ENCODE assay signal across 1 cellular context in the genomic region with DNA sequence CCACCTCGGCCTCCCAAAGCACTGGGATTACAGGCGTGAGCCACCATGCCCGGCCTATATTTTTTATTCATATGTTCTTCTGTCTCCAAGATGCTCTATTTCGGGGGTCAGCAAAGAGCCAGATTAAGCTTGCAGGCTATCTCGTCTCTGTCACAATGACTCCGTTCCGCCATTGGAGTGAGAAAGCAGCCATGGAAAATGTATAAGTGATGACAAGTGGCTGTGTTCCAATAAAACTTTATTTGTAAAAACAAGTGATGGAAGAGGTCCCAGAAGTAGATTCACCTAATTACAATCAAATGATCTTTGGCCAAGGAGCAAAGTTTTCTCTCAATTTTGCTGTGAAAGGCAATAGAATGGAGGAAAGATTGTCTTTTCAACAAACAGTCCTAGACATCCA.
TF ChIP-seq lines count a peak whose summit lies in the region.

No MANE protein-coding gene starts in this region.

TF ChIP-seq in K562, 482 proteins besides CTCF, POLR2A, EP300 and RAD21:
- TF ChIP-seq, protein P1, sequence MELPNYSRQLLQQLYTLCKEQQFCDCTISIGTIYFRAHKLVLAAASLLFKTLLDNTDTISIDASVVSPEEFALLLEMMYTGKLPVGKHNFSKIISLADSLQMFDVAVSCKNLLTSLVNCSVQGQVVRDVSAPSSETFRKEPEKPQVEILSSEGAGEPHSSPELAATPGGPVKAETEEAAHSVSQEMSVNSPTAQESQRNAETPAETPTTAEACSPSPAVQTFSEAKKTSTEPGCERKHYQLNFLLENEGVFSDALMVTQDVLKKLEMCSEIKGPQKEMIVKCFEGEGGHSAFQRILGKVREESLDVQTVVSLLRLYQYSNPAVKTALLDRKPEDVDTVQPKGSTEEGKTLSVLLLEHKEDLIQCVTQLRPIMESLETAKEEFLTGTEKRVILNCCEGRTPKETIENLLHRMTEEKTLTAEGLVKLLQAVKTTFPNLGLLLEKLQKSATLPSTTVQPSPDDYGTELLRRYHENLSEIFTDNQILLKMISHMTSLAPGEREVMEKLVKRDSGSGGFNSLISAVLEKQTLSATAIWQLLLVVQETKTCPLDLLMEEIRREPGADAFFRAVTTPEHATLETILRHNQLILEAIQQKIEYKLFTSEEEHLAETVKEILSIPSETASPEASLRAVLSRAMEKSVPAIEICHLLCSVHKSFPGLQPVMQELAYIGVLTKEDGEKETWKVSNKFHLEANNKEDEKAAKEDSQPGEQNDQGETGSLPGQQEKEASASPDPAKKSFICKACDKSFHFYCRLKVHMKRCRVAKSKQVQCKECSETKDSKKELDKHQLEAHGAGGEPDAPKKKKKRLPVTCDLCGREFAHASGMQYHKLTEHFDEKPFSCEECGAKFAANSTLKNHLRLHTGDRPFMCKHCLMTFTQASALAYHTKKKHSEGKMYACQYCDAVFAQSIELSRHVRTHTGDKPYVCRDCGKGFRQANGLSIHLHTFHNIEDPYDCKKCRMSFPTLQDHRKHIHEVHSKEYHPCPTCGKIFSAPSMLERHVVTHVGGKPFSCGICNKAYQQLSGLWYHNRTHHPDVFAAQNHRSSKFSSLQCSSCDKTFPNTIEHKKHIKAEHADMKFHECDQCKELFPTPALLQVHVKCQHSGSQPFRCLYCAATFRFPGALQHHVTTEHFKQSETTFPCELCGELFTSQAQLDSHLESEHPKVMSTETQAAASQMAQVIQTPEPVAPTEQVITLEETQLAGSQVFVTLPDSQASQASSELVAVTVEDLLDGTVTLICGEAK (IDR thresholded peaks at IDR 0.05) = peak; percentile 92
- TF ChIP-seq, protein P1 (CRISPR knock-in tag; IDR thresholded peaks at IDR 0.05) = peak; percentile 35; the same call in 1 of the 2 replicates
- TF ChIP-seq, protein P2, sequence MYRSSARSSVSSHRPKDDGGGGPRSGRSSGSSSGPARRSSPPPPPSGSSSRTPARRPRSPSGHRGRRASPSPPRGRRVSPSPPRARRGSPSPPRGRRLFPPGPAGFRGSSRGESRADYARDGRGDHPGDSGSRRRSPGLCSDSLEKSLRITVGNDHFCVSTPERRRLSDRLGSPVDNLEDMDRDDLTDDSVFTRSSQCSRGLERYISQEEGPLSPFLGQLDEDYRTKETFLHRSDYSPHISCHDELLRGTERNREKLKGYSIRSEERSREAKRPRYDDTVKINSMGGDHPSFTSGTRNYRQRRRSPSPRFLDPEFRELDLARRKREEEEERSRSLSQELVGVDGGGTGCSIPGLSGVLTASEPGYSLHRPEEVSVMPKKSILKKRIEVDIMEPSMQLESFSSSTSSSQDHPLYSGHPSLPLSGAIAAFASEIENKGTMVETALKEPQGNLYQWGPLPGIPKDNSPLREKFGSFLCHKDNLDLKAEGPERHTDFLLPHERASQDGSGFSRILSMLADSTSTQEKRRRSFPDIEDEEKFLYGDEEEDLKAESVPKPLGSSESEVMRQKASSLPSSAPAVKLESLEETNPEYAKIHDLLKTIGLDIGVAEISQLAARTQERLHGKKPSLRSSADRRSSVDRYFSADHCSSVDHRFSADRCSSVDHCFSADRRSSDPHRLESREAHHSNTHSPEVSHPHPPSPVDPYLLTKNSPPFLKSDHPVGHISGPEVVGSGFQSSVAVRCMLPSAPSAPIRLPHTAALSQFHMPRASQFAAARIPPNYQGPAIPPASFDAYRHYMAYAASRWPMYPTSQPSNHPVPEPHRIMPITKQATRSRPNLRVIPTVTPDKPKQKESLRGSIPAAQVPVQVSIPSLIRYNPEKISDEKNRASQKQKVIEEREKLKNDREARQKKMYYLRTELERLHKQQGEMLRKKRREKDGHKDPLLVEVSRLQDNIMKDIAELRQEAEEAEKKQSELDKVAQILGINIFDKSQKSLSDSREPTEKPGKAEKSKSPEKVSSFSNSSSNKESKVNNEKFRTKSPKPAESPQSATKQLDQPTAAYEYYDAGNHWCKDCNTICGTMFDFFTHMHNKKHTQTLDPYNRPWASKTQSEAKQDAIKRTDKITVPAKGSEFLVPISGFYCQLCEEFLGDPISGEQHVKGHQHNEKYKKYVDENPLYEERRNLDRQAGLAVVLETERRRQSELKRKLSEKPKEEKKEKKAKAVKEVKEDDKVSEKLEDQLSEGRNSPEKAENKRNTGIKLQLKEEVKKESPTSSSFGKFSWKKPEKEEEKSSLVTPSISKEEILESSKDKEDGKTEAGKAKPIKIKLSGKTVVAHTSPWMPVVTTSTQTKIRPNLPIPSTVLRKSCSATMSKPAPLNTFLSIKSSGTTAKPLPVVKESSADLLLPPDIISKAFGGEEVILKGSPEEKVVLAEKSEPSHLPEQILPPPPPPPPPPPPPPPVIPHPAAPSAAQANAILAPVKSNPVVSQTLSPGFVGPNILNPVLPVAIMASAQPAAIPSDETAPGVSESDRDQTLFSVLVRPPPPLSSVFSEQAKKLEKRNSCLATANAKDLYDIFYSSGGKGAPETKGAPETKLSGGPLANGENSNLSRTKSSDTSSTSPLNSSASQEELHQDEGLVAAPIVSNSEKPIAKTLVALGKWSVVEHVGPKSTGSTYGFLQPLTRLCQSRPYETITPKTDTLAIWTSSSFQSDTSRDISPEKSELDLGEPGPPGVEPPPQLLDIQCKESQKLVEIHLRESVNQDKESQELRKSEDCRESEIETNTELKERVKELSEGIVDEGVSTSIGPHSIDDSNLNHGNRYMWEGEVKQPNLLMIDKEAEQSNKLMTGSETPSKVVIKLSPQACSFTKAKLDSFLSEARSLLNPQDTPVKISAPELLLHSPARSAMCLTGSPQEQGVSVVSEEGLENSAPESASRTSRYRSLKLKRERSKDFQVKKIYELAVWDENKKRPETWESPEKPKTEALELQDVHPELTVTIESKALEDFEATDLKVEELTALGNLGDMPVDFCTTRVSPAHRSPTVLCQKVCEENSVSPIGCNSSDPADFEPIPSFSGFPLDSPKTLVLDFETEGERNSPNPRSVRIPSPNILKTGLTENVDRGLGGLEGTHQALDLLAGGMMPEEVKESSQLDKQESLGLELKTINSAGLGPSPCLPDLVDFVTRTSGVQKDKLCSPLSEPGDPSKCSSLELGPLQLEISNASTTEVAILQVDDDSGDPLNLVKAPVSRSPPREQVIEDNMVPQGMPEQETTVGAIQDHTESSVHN (IDR thresholded peaks at IDR 0.05; ENCODE audit: borderline replicate concordance in 1 of 2, low read depth in 1 of 2) = no peak
TF ChIP-seq in K562: peak in this region for 1.
